8 cellular contexts compared by ENCODE assay signal in genomic region chr12:82686223-82687019, GRCh38. TPM values are rescaled to one million over a fixed set of nuclear protein-coding genes. Genes with fewer than 3 reads are reported as not detected.
A peak's percentile ranks its signal among the peaks of the same experiment; 100 is the strongest.
DNase-seq lines count a peak whose midpoint lies in the region; ATAC-seq and TF ChIP-seq lines count a peak whose summit lies in the region.

TMTC2 (plus strand) TSS chr12:82686906.

- H3K36me3 ChIP-seq in kidney epithelial cell (ENCODE audit: control insufficient read depth, insufficient read depth, low read length): no peaks in the 10 kb centered on the region

- TF ChIP-seq CTCF in AG09309 (IDR thresholded peaks at IDR 0.05; ENCODE audit: control insufficient read depth, insufficient read depth, low read depth, low read length, missing control alignments) (no peak), kidney epithelial cell (IDR thresholded peaks at IDR 0.05; ENCODE audit: insufficient read depth, low read length, poor library complexity, severe bottlenecking) (no peak)

- DNase-seq in AG09309 (ENCODE audit: low read depth) (peak; percentile 57), NCI-H345 (lab: John Stamatoyannopoulos, UW) (peak; percentile 95), cerebellum (ENCODE audit: low spot score) (peak; percentile 97), kidney epithelial cell (ENCODE audit: low read depth) (peak; percentile 51)
- DNase-seq in activated CD4-positive, alpha-beta T cell treated with anti-CD3 and anti-CD28 coated beads for 1 hour: peak; percentile 82
- DNase-seq in stimulated activated CD4-positive, alpha-beta T cell treated with anti-CD3 and anti-CD28 coated beads, Interleukin-15, amount 100 ng/mL, for 1 hour (ENCODE audit: low read depth in 1 of 2, low spot score in 1 of 2): peak; percentile 80 to 87

- H3K27me3 ChIP-seq in kidney epithelial cell (ENCODE audit: control insufficient read depth, insufficient read depth, low read length): no peaks in the 10 kb centered on the region

- H3K4me3 ChIP-seq in AG09309 (ENCODE audit: control insufficient read depth, low read depth, low read length) (peak within 1 kb of the TSS; percentile 97), kidney epithelial cell (ENCODE audit: low read depth, low read length) (peak within 1 kb of the TSS; percentile 62)

- ATAC-seq in GM19035 (IDR thresholded peaks at IDR 0.05; ENCODE audit: unreplicated experiment) (peak; percentile 85), HG03280 (IDR thresholded peaks at IDR 0.05; ENCODE audit: unreplicated experiment) (peak; percentile 87)

RNA-seq across cellular contexts. Expression of gene TMTC2, which starts in this region (rescaled TPM):
- 127 TPM for total RNA-seq in cerebellum
- 6.4 and 7.6 TPM in 2 replicates for total RNA-seq in kidney epithelial cell

Comparison
In these comparisons a context has a peak if more than half of its experiments do, and no peak if none do; other contexts are left out.
1. Peak in every context shown above with its lines: DNase-seq, ATAC-seq and H3K4me3 ChIP-seq.
2. RNA of gene TMTC2 (total RNA-seq): 127 TPM in cerebellum (single experiment); 6.4 to 7.6 TPM in kidney epithelial cell; every median in the first group is over 10 times any median in the second.